Comparison of ENCODE assay signal across 8 cellular contexts in genomic region chr19:18023596-18024212, GRCh38. TPM values are rescaled to one million over a fixed set of nuclear protein-coding genes. Genes with fewer than 3 reads are reported as not detected.
DNase-seq lines count a peak whose midpoint lies in the region; ATAC-seq, FAIRE-seq and TF ChIP-seq lines count a peak whose summit lies in the region.

No MANE protein-coding gene starts in this region.

- SMC1A ChIA-PET in GM12878 (lab: Charles Lee; ENCODE audit: uncharacterized antibody, unreplicated experiment), result interaction anchor here (0.6 to 1.8 kb wide), 3 partner anchors 15 to 315 kb away, joined by 3 to 7 read pairs (median 4); partner anchors contain the start of gene ARRDC2

- WGBS in GM12878 (ENCODE audit: insufficient coverage, insufficient replicate concordance, low lambda C conversion rate, missing lambda C conversion rate), result 3% methylated on average over 23 of the region's 23 CpGs

- H3K4me1 ChIP-seq in GM12878 (ENCODE audit: control insufficient read depth, insufficient read depth, low read length) (peaks cover 17% of the 10 kb centered on the region), lower lobe of right lung (peaks cover 57% of the 10 kb centered on the region), tibial artery (peaks cover 12 to 59% (median 49%) of the 10 kb centered on the region in 4 donors)

- H3K27ac ChIP-seq in SU-DHL-6 (ENCODE audit: low read depth, low read length) (0 out of 2 replicates have a peak overlapping the region, but pooled peaks have one; percentile 15), GM12878 (ENCODE audit: control insufficient read depth, insufficient read depth) (no peak overlapping the region), lower lobe of right lung (peak overlapping the region; percentile 90), tibial artery (peak overlapping the region; percentile 83 to 94)

- no peaks in the 10 kb centered on the region for H3K27me3 ChIP-seq in SU-DHL-6 (ENCODE audit: low read length)
- H3K27me3 ChIP-seq in GM12878 (replicated peaks in 1 of 2; ENCODE audit: control insufficient read depth in 2 of 2, insufficient read depth in 2 of 2, low read length in 1 of 2), result no peaks in the 10 kb centered on the region
- no peaks in the 10 kb centered on the region for H3K27me3 ChIP-seq in lower lobe of right lung (ENCODE audit: low read depth)
- H3K27me3 ChIP-seq in tibial artery, result no peaks in the 10 kb centered on the region

- BruUV-seq in GM12878 (replicated peaks; lab: Mats Ljungman, UMichigan), result no TSS peak

- 0 out of 2 replicates have a peak, but pooled peaks cover 5% of the 10 kb centered on the region for H3F3A ChIP-seq in SU-DHL-6 (ENCODE audit: insufficient read depth)

- TF ChIP-seq CTCF in GM12875 (IDR thresholded peaks at IDR 0.05; ENCODE audit: borderline replicate concordance, insufficient read depth, low read depth, low read length), result 0 out of 2 replicates have a peak, but pooled peaks have one; percentile 0
- no peak for TF ChIP-seq CTCF in SU-DHL-6 (IDR thresholded peaks at IDR 0.05; ENCODE audit: insufficient read depth, low read length, poor library complexity, severe bottlenecking)
- TF ChIP-seq CTCF in GM12878 (IDR thresholded peaks at IDR 0.05 in 2 of 3, conservative IDR thresholded peaks at IDR 0.05 in 1 of 3; ENCODE audit: control insufficient read depth in 2 of 3, extremely low read depth in 1 of 3, insufficient read depth in 1 of 3, low read depth in 3 of 3, low read length in 3 of 3), result no peak
- no peak for TF ChIP-seq CTCF in lower lobe of right lung (IDR thresholded peaks at IDR 0.05)
- no peak for TF ChIP-seq CTCF in tibial artery (IDR thresholded peaks at IDR 0.05)

- peak overlapping the region; percentile 34 for H3K9ac ChIP-seq in SU-DHL-6 (ENCODE audit: low read length)
- H3K9ac ChIP-seq in GM12878 (ENCODE audit: control insufficient read depth, insufficient read depth, low read length), result peak overlapping the region; percentile 39

- CTCF ChIA-PET in GM12878 (lab: Yijun Ruan, JAX), result interaction anchor here (0.5 to 3.0 kb wide), 12 partner anchors 13 to 346 kb away, joined by 3 to 13 read pairs (median 4); partner anchors contain the start of genes ARRDC2 and LSM4

- ATAC-seq in GM12878, result peak; percentile 14
- ATAC-seq in lower lobe of right lung, result peak; percentile 38 to 67
- no peak for ATAC-seq in HG03045 (IDR thresholded peaks at IDR 0.05; ENCODE audit: unreplicated experiment)

- H2AFZ ChIP-seq in SU-DHL-6 (ENCODE audit: low read depth, low read length, severe bottlenecking) (peak overlapping the region; percentile 43), GM12878 (ENCODE audit: control insufficient read depth, low read depth, low read length) (peak overlapping the region; percentile 34)

- intact Hi-C loops in GM12878 (cut with micrococcal nuclease; ENCODE audit: unreplicated experiment), result no loop called here
- intact Hi-C loops in lower lobe of right lung (cut with DNase I), result no loop called here
- intact Hi-C loops in tibial artery (cut with DNase I; ENCODE audit: low total_unique reads), result no loop called here

- no peaks in the 10 kb centered on the region for H3K36me3 ChIP-seq in SU-DHL-6 (ENCODE audit: low read length)
- no peaks in the 10 kb centered on the region for H3K36me3 ChIP-seq in GM12878 (ENCODE audit: control insufficient read depth in 2 of 2, insufficient read depth in 2 of 2, low read length in 1 of 2)
- no peaks in the 10 kb centered on the region for H3K36me3 ChIP-seq in lower lobe of right lung
- H3K36me3 ChIP-seq in tibial artery, result no peaks in the 10 kb centered on the region

- H3K79me2 ChIP-seq in SU-DHL-6 (ENCODE audit: insufficient read depth, low read length) (no peaks in the 10 kb centered on the region), GM12878 (ENCODE audit: control insufficient read depth, insufficient read depth, low read length) (peaks cover 7% of the 10 kb centered on the region)

- no peaks in the 10 kb centered on the region for H4K20me1 ChIP-seq in SU-DHL-6 (ENCODE audit: low read depth, low read length)
- H4K20me1 ChIP-seq in GM12878 (ENCODE audit: control insufficient read depth, insufficient read depth), result no peaks in the 10 kb centered on the region

- H3K4me3 ChIP-seq in GM12875 (ENCODE audit: low read depth, low read length) (peak overlapping the region; percentile 51), SU-DHL-6 (ENCODE audit: insufficient read depth, low read length, poor library complexity, severe bottlenecking) (no peak overlapping the region), GM12878 (peak overlapping the region; percentile 66), lower lobe of right lung (peak overlapping the region; percentile 11), tibial artery (no peak overlapping the region)

- no peaks in the 10 kb centered on the region for H3K9me3 ChIP-seq in SU-DHL-6 (ENCODE audit: insufficient read depth, low read length)
- H3K9me3 ChIP-seq in GM12878 (replicated peaks; ENCODE audit: control insufficient read depth, insufficient read depth, low read length), result no peaks in the 10 kb centered on the region
- no peaks in the 10 kb centered on the region for H3K9me3 ChIP-seq in lower lobe of right lung
- no peaks in the 10 kb centered on the region for H3K9me3 ChIP-seq in tibial artery

- H3K4me2 ChIP-seq in SU-DHL-6 (ENCODE audit: low read depth, low read length, poor library complexity, severe bottlenecking) (peak overlapping the region; percentile 46), GM12878 (ENCODE audit: control insufficient read depth, insufficient read depth) (peak overlapping the region; percentile 87)

- RAD21 ChIA-PET in GM12878 (lab: Charles Lee; ENCODE audit: unreplicated experiment), result interaction anchor here (0.6 to 1.8 kb wide), 4 partner anchors 13 to 191 kb away, joined by 3 to 12 read pairs (median 4); no protein-coding TSS in a partner anchor

- peak; percentile 62 to 66; a peak in 3 of 4 replicates for TF ChIP-seq EP300 in GM12878 (IDR thresholded peaks at IDR 0.05; ENCODE audit: borderline replicate concordance in 1 of 2, control insufficient read depth in 1 of 2, low read depth in 2 of 2, low read length in 2 of 2)

- in situ Hi-C loops in GM12878 (cut with MboI), result no loop called here

- POLR2A ChIA-PET in GM12878 (lab: Charles Lee), result interaction anchor here (0.7 to 1.4 kb wide), 4 partner anchors 10 to 1051 kb away, joined by 3 to 5 read pairs (median 4); partner anchors contain the start of gene IL12RB1

- no peaks in the 10 kb centered on the region for H3K9me2 ChIP-seq in SU-DHL-6 (replicated peaks; ENCODE audit: insufficient read depth, low read length)

- no peak for TF ChIP-seq RAD21 in GM12878 (IDR thresholded peaks at IDR 0.05; ENCODE audit: insufficient read depth, low read depth, low read length)

- TF ChIP-seq POLR2A in GM12878 (IDR thresholded peaks at IDR 0.05; ENCODE audit: low read depth, low read length), result no peak; the same call in 1 of the 2 replicates

- no peak for FAIRE-seq in GM12878 (lab: Jason Lieb, UNC)

- DNase-seq in GM12878 (ENCODE audit: low read depth, low spot score) (no peak), lower lobe of right lung (peak; percentile 90), tibial artery (peak; percentile 94), RKO (ENCODE audit: low spot score) (no peak), SW480 (ENCODE audit: low spot score) (no peak)

TF ChIP-seq in GM12878, 131 proteins besides CTCF, POLR2A, EP300 and RAD21 (continues in another document):
- TF ChIP-seq RAD51 (IDR thresholded peaks at IDR 0.05), result no peak
- TF ChIP-seq TAF1 (IDR thresholded peaks at IDR 0.05; ENCODE audit: borderline replicate concordance, low read depth, low read length), result no peak
- no peak for TF ChIP-seq CHD1 (IDR thresholded peaks at IDR 0.05; ENCODE audit: low read depth, low read length)
- no peak for TF ChIP-seq SMC3 (IDR thresholded peaks at IDR 0.05; ENCODE audit: borderline replicate concordance, low read length)

RNA-seq across cellular contexts. Expression of gene ARRDC2, which starts 15.7 kb away (rescaled TPM):
- 19.4 and 23.9 TPM in 2 replicates for total RNA-seq in GM12878 (2013; cell fraction: nucleolus; rRNA removed)
- 6.8 and 8.8 TPM in 2 replicates for total RNA-seq in GM12878 (2014; rRNA removed)
- total RNA-seq in GM12878 (2014; rRNA removed; fragmentation: Illumina TruSeq; extraction: Trizol), result 5.5 TPM in 2 replicates
- total RNA-seq in GM12878 (2021), result 9.3 and 10.1 TPM in 2 replicates
- 3.8 TPM for polyA plus RNA-seq in GM12878 (2011; ENCODE audit: low read depth)
- polyA plus RNA-seq in GM12878 (2011; rRNA removed), result 4.4 and 5.2 TPM in 2 replicates
- polyA plus RNA-seq in GM12878 (2011; cell fraction: cytosol; rRNA removed), result 3.9 and 6.7 TPM in 2 replicates
- polyA plus RNA-seq in GM12878 (2011; cell fraction: nucleus; rRNA removed), result 31.0 and 35.9 TPM in 2 replicates
- polyA plus RNA-seq in GM12878 (2012), result 6.5 and 8.6 TPM in 2 replicates
- 4.3 and 4.7 TPM in 2 replicates for polyA plus RNA-seq in GM12878 (2014; fragmentation: Illumina TruSeq; extraction: Trizol)
- polyA plus RNA-seq in GM12878 (2014; fragmentation: Nextera tagmentation; extraction: Ambion mirVana), result 1 to 10 TPM in 1 of 2 experiments, under 1 TPM in 1; 0.48 to 1.1 TPM
- 9.6 and 11.1 TPM in 2 replicates for polyA plus RNA-seq in GM12878 (2014; rRNA removed)
- 1 to 10 TPM; 1.1 to 2.7 TPM for polyA plus RNA-seq in GM12878 (2016; fragmentation: Nextera tagmentation; extraction: Ambion mirVana)
- 3.4 and 4.4 TPM in 2 replicates for polyA minus RNA-seq in GM12878 (2011; rRNA and poly(A)+ RNA removed)
- 2.3 and 3.7 TPM in 2 replicates for polyA minus RNA-seq in GM12878 (2011; cell fraction: cytosol; rRNA and poly(A)+ RNA removed)
- polyA minus RNA-seq in GM12878 (2011; cell fraction: nucleus; rRNA and poly(A)+ RNA removed), result 4.4 and 8.6 TPM in 2 replicates
- 89.4 TPM for total RNA-seq in lower lobe of right lung

RNA-seq across cellular contexts. Expression of gene KCNN1, which starts 56.8 kb away (rescaled TPM):
- total RNA-seq in GM12878 (2013; cell fraction: nucleolus; rRNA removed), result 12.0 and 14.7 TPM in 2 replicates
- total RNA-seq in GM12878 (2014; rRNA removed) (0.40 and 0.60 TPM in 2 replicates), GM12878 (2014; rRNA removed; fragmentation: Illumina TruSeq; extraction: Trizol) (0.09 and 0.14 TPM in 2 replicates), GM12878 (2021) (0.43 and 0.87 TPM in 2 replicates), lower lobe of right lung (not detected)
- 0.64 TPM for polyA plus RNA-seq in GM12878 (2011; ENCODE audit: low read depth)
- polyA plus RNA-seq in GM12878 (2011; rRNA removed) (0.45 and 0.95 TPM in 2 replicates), GM12878 (2014; fragmentation: Illumina TruSeq; extraction: Trizol) (0.04 and 0.10 TPM in 2 replicates), GM12878 (2014; fragmentation: Nextera tagmentation; extraction: Ambion mirVana) (under 1 TPM in 1 of 2 experiments, not detected in 1; 0.02 TPM), GM12878 (2014; rRNA removed) (0.13 and 0.31 TPM in 2 replicates), GM12878 (2016; fragmentation: Nextera tagmentation; extraction: Ambion mirVana) (under 1 TPM; 0.16 TPM)
- polyA plus RNA-seq in GM12878 (2011; cell fraction: cytosol; rRNA removed), result 1.2 and 1.5 TPM in 2 replicates
- polyA plus RNA-seq in GM12878 (2011; cell fraction: nucleus; rRNA removed), result 1.9 and 2.6 TPM in 2 replicates
- polyA plus RNA-seq in GM12878 (2012), result 1.4 and 1.6 TPM in 2 replicates
- polyA minus RNA-seq in GM12878 (2011; rRNA and poly(A)+ RNA removed), result 1.5 and 2.3 TPM in 2 replicates
- polyA minus RNA-seq in GM12878 (2011; cell fraction: cytosol; rRNA and poly(A)+ RNA removed), result 0.52 TPM in 1 of 2 replicates, not detected in the other
- polyA minus RNA-seq in GM12878 (2011; cell fraction: nucleus; rRNA and poly(A)+ RNA removed), result 0.85 and 1.1 TPM in 2 replicates

Comparison
In these comparisons a context has a peak if more than half of its experiments do, and no peak if none do; other contexts are left out.
1. H3K4me3 ChIP-seq: peak in GM12875 (single experiment), GM12878 (single experiment) and lower lobe of right lung (single experiment); none in SU-DHL-6 (single experiment) and tibial artery (0 of 2).
2. DNase-seq: peak in lower lobe of right lung (single experiment) and tibial artery (2 of 2); none in GM12878 (single experiment), RKO (single experiment) and SW480 (single experiment).